1 cellular context compared by ENCODE assay signal in genomic region chr17:930258-930657, GRCh38.
A peak's percentile ranks its signal among the peaks of the same experiment; 100 is the strongest.
TF ChIP-seq lines count a peak whose summit lies in the region.

No MANE protein-coding gene starts in this region.

TF ChIP-seq in HepG2, 621 proteins besides CTCF, POLR2A, EP300 and RAD21 (continued from another document and continues in another):
- TF ChIP-seq FOXC1 (CRISPR knock-in tag; IDR thresholded peaks at IDR 0.05; ENCODE audit: borderline replicate concordance): peak; percentile 74; the same call in 1 of the 2 replicates
- TF ChIP-seq TARDBP (CRISPR knock-in tag; IDR thresholded peaks at IDR 0.05): peak; percentile 94
- TF ChIP-seq ZNF7 (CRISPR knock-in tag; IDR thresholded peaks at IDR 0.05): no peak
- TF ChIP-seq ZNF772 (CRISPR knock-in tag; IDR thresholded peaks at IDR 0.05): peak; percentile 89; the same call in 1 of the 2 replicates
- TF ChIP-seq EED (CRISPR knock-in tag; IDR thresholded peaks at IDR 0.05): no peak
- TF ChIP-seq HNRNPK (IDR thresholded peaks at IDR 0.05; ENCODE audit: low read depth, low read length, poor library complexity, severe bottlenecking): no peak
- no peak for TF ChIP-seq ZNF777 (CRISPR knock-in tag; IDR thresholded peaks at IDR 0.05)
- peak; percentile 76 for TF ChIP-seq KDM6A (CRISPR knock-in tag; IDR thresholded peaks at IDR 0.05; ENCODE audit: low read depth)
- TF ChIP-seq AGO2 (optimal IDR thresholded peaks at IDR 0.05; ENCODE audit: low read depth, low read length): no peak
- TF ChIP-seq, protein P1, sequence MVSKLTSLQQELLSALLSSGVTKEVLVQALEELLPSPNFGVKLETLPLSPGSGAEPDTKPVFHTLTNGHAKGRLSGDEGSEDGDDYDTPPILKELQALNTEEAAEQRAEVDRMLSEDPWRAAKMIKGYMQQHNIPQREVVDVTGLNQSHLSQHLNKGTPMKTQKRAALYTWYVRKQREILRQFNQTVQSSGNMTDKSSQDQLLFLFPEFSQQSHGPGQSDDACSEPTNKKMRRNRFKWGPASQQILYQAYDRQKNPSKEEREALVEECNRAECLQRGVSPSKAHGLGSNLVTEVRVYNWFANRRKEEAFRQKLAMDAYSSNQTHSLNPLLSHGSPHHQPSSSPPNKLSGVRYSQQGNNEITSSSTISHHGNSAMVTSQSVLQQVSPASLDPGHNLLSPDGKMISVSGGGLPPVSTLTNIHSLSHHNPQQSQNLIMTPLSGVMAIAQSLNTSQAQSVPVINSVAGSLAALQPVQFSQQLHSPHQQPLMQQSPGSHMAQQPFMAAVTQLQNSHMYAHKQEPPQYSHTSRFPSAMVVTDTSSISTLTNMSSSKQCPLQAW (CRISPR knock-in tag; IDR thresholded peaks at IDR 0.05): peak; percentile 82
- no peak for TF ChIP-seq SRSF9 (IDR thresholded peaks at IDR 0.05; ENCODE audit: borderline replicate concordance, insufficient read depth, low read depth, low read length, poor library complexity, severe bottlenecking)
- TF ChIP-seq, protein P2, sequence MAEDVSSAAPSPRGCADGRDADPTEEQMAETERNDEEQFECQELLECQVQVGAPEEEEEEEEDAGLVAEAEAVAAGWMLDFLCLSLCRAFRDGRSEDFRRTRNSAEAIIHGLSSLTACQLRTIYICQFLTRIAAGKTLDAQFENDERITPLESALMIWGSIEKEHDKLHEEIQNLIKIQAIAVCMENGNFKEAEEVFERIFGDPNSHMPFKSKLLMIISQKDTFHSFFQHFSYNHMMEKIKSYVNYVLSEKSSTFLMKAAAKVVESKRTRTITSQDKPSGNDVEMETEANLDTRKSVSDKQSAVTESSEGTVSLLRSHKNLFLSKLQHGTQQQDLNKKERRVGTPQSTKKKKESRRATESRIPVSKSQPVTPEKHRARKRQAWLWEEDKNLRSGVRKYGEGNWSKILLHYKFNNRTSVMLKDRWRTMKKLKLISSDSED (CRISPR knock-in tag; IDR thresholded peaks at IDR 0.05): no peak
- TF ChIP-seq, protein P3, sequence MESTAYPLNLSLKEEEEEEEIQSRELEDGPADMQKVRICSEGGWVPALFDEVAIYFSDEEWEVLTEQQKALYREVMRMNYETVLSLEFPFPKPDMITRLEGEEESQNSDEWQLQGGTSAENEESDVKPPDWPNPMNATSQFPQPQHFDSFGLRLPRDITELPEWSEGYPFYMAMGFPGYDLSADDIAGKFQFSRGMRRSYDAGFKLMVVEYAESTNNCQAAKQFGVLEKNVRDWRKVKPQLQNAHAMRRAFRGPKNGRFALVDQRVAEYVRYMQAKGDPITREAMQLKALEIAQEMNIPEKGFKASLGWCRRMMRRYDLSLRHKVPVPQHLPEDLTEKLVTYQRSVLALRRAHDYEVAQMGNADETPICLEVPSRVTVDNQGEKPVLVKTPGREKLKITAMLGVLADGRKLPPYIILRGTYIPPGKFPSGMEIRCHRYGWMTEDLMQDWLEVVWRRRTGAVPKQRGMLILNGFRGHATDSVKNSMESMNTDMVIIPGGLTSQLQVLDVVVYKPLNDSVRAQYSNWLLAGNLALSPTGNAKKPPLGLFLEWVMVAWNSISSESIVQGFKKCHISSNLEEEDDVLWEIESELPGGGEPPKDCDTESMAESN (CRISPR knock-in tag; conservative IDR thresholded peaks at IDR 0.05): peak; percentile 77
- TF ChIP-seq ZSCAN31 (CRISPR knock-in tag; IDR thresholded peaks at IDR 0.05; ENCODE audit: low read depth): no peak
- no peak for TF ChIP-seq ZNF558 (CRISPR knock-in tag; IDR thresholded peaks at IDR 0.05; ENCODE audit: borderline replicate concordance)
- peak; percentile 93 for TF ChIP-seq MED1 (CRISPR knock-in tag; IDR thresholded peaks at IDR 0.05)
- no peak for TF ChIP-seq ZZZ3 (CRISPR knock-in tag; IDR thresholded peaks at IDR 0.05; ENCODE audit: borderline replicate concordance)
- TF ChIP-seq SCMH1 (CRISPR knock-in tag; IDR thresholded peaks at IDR 0.05; ENCODE audit: borderline replicate concordance): no peak
- TF ChIP-seq ZNF281 (CRISPR knock-in tag; IDR thresholded peaks at IDR 0.05; ENCODE audit: borderline replicate concordance): peak; percentile 77; the same call in 1 of the 2 replicates
- peak; percentile 82 for TF ChIP-seq ARID3A (IDR thresholded peaks at IDR 0.05; ENCODE audit: low read depth, low read length)
- no peak for TF ChIP-seq ZNF605 (CRISPR knock-in tag; IDR thresholded peaks at IDR 0.05)
- no peak for TF ChIP-seq ZBTB8A (CRISPR knock-in tag; IDR thresholded peaks at IDR 0.05; ENCODE audit: borderline replicate concordance, low read depth)
- TF ChIP-seq ZC3H13 (CRISPR knock-in tag; IDR thresholded peaks at IDR 0.05): peak; percentile 56; the same call in 1 of the 2 replicates
- TF ChIP-seq ZNF263 (CRISPR knock-in tag; IDR thresholded peaks at IDR 0.05): no peak
- TF ChIP-seq, protein P4, sequence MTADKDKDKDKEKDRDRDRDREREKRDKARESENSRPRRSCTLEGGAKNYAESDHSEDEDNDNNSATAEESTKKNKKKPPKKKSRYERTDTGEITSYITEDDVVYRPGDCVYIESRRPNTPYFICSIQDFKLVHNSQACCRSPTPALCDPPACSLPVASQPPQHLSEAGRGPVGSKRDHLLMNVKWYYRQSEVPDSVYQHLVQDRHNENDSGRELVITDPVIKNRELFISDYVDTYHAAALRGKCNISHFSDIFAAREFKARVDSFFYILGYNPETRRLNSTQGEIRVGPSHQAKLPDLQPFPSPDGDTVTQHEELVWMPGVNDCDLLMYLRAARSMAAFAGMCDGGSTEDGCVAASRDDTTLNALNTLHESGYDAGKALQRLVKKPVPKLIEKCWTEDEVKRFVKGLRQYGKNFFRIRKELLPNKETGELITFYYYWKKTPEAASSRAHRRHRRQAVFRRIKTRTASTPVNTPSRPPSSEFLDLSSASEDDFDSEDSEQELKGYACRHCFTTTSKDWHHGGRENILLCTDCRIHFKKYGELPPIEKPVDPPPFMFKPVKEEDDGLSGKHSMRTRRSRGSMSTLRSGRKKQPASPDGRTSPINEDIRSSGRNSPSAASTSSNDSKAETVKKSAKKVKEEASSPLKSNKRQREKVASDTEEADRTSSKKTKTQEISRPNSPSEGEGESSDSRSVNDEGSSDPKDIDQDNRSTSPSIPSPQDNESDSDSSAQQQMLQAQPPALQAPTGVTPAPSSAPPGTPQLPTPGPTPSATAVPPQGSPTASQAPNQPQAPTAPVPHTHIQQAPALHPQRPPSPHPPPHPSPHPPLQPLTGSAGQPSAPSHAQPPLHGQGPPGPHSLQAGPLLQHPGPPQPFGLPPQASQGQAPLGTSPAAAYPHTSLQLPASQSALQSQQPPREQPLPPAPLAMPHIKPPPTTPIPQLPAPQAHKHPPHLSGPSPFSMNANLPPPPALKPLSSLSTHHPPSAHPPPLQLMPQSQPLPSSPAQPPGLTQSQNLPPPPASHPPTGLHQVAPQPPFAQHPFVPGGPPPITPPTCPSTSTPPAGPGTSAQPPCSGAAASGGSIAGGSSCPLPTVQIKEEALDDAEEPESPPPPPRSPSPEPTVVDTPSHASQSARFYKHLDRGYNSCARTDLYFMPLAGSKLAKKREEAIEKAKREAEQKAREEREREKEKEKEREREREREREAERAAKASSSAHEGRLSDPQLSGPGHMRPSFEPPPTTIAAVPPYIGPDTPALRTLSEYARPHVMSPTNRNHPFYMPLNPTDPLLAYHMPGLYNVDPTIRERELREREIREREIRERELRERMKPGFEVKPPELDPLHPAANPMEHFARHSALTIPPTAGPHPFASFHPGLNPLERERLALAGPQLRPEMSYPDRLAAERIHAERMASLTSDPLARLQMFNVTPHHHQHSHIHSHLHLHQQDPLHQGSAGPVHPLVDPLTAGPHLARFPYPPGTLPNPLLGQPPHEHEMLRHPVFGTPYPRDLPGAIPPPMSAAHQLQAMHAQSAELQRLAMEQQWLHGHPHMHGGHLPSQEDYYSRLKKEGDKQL (CRISPR knock-in tag; IDR thresholded peaks at IDR 0.05; ENCODE audit: low read depth): peak; percentile 94
- no peak for TF ChIP-seq ZNF530 (CRISPR knock-in tag; IDR thresholded peaks at IDR 0.05; ENCODE audit: low read depth)
- TF ChIP-seq ZNF800 (CRISPR knock-in tag; IDR thresholded peaks at IDR 0.05): peak; percentile 41; the same call in 1 of the 2 replicates
- peak; percentile 13; the same call in 1 of the 2 replicates for TF ChIP-seq ZNF644 (CRISPR knock-in tag; IDR thresholded peaks at IDR 0.05; ENCODE audit: low read depth)
- peak; percentile 88 for TF ChIP-seq NR2F6 (IDR thresholded peaks at IDR 0.05)
- TF ChIP-seq NR2F6 (CRISPR knock-in tag; IDR thresholded peaks at IDR 0.05): peak; percentile 91
- peak; percentile 68; the same call in 1 of the 2 replicates for TF ChIP-seq ZBTB43 (CRISPR knock-in tag; conservative IDR thresholded peaks at IDR 0.05)
- TF ChIP-seq, protein P5, sequence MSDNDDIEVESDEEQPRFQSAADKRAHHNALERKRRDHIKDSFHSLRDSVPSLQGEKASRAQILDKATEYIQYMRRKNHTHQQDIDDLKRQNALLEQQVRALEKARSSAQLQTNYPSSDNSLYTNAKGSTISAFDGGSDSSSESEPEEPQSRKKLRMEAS (IDR thresholded peaks at IDR 0.05): peak; percentile 57; the same call in 1 of the 2 replicates
- TF ChIP-seq ZNF543 (CRISPR knock-in tag; IDR thresholded peaks at IDR 0.05): peak; percentile 65; the same call in 1 of the 2 replicates
- TF ChIP-seq ARHGAP35 (CRISPR knock-in tag; IDR thresholded peaks at IDR 0.05; ENCODE audit: borderline replicate concordance): no peak
- peak; percentile 32; the same call in 1 of the 2 replicates for TF ChIP-seq FOSL1 (CRISPR knock-in tag; IDR thresholded peaks at IDR 0.05; ENCODE audit: borderline replicate concordance)
- no peak for TF ChIP-seq MYC (CRISPR knock-in tag; IDR thresholded peaks at IDR 0.05; ENCODE audit: borderline replicate concordance)
- peak; percentile 85; the same call in 1 of the 2 replicates for TF ChIP-seq KDM3A (CRISPR knock-in tag; IDR thresholded peaks at IDR 0.05; ENCODE audit: low read depth)
- 0 out of 2 replicates have a peak, but pooled peaks have one; percentile 33 for TF ChIP-seq ZNF747 (CRISPR knock-in tag; IDR thresholded peaks at IDR 0.05; ENCODE audit: borderline replicate concordance)
- TF ChIP-seq, protein P6, sequence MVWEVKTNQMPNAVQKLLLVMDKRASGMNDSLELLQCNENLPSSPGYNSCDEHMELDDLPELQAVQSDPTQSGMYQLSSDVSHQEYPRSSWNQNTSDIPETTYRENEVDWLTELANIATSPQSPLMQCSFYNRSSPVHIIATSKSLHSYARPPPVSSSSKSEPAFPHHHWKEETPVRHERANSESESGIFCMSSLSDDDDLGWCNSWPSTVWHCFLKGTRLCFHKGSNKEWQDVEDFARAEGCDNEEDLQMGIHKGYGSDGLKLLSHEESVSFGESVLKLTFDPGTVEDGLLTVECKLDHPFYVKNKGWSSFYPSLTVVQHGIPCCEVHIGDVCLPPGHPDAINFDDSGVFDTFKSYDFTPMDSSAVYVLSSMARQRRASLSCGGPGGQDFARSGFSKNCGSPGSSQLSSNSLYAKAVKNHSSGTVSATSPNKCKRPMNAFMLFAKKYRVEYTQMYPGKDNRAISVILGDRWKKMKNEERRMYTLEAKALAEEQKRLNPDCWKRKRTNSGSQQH (CRISPR knock-in tag; IDR thresholded peaks at IDR 0.05; ENCODE audit: low read depth): peak; percentile 84; the same call in 1 of the 2 replicates
- TF ChIP-seq ATF7 (IDR thresholded peaks at IDR 0.05): 0 out of 2 replicates have a peak, but pooled peaks have one; percentile 10
- TF ChIP-seq ATF7 (CRISPR knock-in tag; IDR thresholded peaks at IDR 0.05): peak; percentile 66; the same call in 1 of the 2 replicates
- TF ChIP-seq ISL2 (CRISPR knock-in tag; IDR thresholded peaks at IDR 0.05): peak; percentile 89
